In genomic region chr20:7379206-7379605, GRCh38 we compare ENCODE assay signal across 28 cellular contexts.
"Had no signal": no experiment of that assay in that cellular context is flagged by ENCODE, and none has a peak within 500 bp of the region (broad histone marks: within the 10 kb centered on the region; RNA-seq: fewer than 3 reads in every experiment).

No MANE protein-coding gene starts in this region.

- ATAC-seq: activated CD4-positive, alpha-beta T cell treated with anti-CD3 and anti-CD28 coated beads for 36 hours; activated CD8-positive, alpha-beta memory T cell treated with anti-CD3 and anti-CD28 coated beads, Interleukin-2, amount 10 ng/mL, durations not matched to agents 7 days and 5 days; activated CD8-positive, alpha-beta T cell treated with anti-CD3 and anti-CD28 coated beads, Interleukin-2, amount 10 ng/mL, durations not matched to agents 7 days and 5 days; activated naive CD8-positive, alpha-beta T cell treated with anti-CD3 and anti-CD28 coated beads, Interleukin-2, amount 50 U/mL, for 24 hours; body of pancreas; gastrocnemius medialis; T-cell had no signal

- DNase-seq: activated B cell treated with CpG ODN at 0.5 μM for 24 hours; activated CD4-positive, alpha-beta memory T cell treated with anti-CD3 and anti-CD28 coated beads for 36 hours; activated CD4-positive, alpha-beta T cell treated with anti-CD3 and anti-CD28 coated beads for 36 hours; activated CD4-positive, alpha-beta T cell treated with anti-CD3 and anti-CD28 coated beads, Interleukin-2, amount 10 ng/mL, durations not matched to agents 24 days and 14 days; activated CD4-positive, CD25-positive, alpha-beta regulatory T cell treated with anti-CD3 and anti-CD28 coated beads, Interleukin-2, amount 50 U/mL, for 72 hours; activated CD8-positive, alpha-beta memory T cell treated with anti-CD3 and anti-CD28 coated beads, Interleukin-2, amount 10 ng/mL, durations not matched to agents 7 days and 5 days; activated CD8-positive, alpha-beta memory T cell treated with anti-CD3 and anti-CD28 coated beads, Interleukin-2, amount 50 U/mL, for 4 hours; activated CD8-positive, alpha-beta T cell treated with anti-CD3 and anti-CD28 coated beads, Interleukin-2, amount 10 ng/mL, durations not matched to agents 7 days and 5 days; activated effector memory CD4-positive, alpha-beta T cell treated with anti-CD3 and anti-CD28 coated beads, Interleukin-2, amount 50 U/mL, for 16 hours; activated naive CD4-positive, alpha-beta T cell treated with anti-CD3 and anti-CD28 coated beads for 36 hours; activated naive CD8-positive, alpha-beta T cell treated with anti-CD3 and anti-CD28 coated beads for 36 hours; activated naive CD8-positive, alpha-beta T cell treated with anti-CD3 and anti-CD28 coated beads, Interleukin-2, amount 50 U/mL, for 24 hours; activated T-cell treated with anti-CD3 and anti-CD28 coated beads, Interleukin-2, amount 50 U/mL, for 1 hour; activated T-cell treated with anti-CD3 and anti-CD28 coated beads, Interleukin-2, amount 50 U/mL, for 48 hours; adrenal gland; amygdala; aorta; body of pancreas; dorsolateral prefrontal cortex; effector memory CD4-positive, alpha-beta T cell; endodermal cell; erythroblast; gastrocnemius medialis; glutamatergic neuron; SW 1271; T-cell; T-helper 9 cell; WERI-Rb-1 had no signal
